1 cellular context compared by ENCODE assay signal in the genomic region with DNA sequence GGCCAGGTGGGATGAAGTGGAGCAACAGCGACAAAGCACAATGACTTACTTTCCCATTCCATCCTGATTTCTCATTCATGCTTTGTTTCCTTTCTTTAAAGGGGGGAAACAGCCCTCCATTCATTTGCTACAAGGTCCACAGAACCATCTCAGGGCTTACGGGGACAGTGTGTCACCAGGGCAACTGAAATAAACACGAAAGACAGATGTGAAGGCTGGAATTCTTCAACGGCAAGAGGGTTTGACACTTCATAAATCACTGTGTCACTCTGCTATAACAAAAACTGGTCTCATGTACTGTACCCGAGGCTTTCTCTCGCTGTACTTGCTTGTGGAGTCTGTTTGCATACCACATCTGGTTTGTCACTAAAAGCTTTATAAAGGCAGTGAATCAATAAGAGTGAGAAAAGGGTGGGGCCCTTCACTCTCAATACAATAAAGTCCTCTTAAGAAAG.
TF ChIP-seq lines count a peak whose summit lies in the region.

No MANE protein-coding gene starts in this region.

TF ChIP-seq in GM12878, 131 proteins besides CTCF, POLR2A, EP300 and RAD21 (continued from another document):
- 0 out of 2 replicates have a peak, but pooled peaks have one; percentile 41 for TF ChIP-seq BMI1 (IDR thresholded peaks at IDR 0.05; ENCODE audit: borderline replicate concordance)
- no peak for TF ChIP-seq RB1 (IDR thresholded peaks at IDR 0.05; ENCODE audit: borderline replicate concordance)
- TF ChIP-seq, protein P1, sequence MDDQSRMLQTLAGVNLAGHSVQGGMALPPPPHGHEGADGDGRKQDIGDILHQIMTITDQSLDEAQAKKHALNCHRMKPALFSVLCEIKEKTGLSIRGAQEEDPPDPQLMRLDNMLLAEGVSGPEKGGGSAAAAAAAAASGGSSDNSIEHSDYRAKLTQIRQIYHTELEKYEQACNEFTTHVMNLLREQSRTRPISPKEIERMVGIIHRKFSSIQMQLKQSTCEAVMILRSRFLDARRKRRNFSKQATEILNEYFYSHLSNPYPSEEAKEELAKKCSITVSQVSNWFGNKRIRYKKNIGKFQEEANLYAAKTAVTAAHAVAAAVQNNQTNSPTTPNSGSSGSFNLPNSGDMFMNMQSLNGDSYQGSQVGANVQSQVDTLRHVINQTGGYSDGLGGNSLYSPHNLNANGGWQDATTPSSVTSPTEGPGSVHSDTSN (IDR thresholded peaks at IDR 0.05; ENCODE audit: insufficient replicate concordance, low read depth, low read length), result peak; percentile 69
- TF ChIP-seq GATAD2B (conservative IDR thresholded peaks at IDR 0.05; ENCODE audit: low read depth), result no peak
- 0 out of 2 replicates have a peak, but pooled peaks have one; percentile 41 for TF ChIP-seq ATF7 (IDR thresholded peaks at IDR 0.05; ENCODE audit: low read depth)
- TF ChIP-seq, protein P2, sequence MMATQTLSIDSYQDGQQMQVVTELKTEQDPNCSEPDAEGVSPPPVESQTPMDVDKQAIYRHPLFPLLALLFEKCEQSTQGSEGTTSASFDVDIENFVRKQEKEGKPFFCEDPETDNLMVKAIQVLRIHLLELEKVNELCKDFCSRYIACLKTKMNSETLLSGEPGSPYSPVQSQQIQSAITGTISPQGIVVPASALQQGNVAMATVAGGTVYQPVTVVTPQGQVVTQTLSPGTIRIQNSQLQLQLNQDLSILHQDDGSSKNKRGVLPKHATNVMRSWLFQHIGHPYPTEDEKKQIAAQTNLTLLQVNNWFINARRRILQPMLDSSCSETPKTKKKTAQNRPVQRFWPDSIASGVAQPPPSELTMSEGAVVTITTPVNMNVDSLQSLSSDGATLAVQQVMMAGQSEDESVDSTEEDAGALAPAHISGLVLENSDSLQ (IDR thresholded peaks at IDR 0.05), result peak; percentile 90
- TF ChIP-seq, protein P3, sequence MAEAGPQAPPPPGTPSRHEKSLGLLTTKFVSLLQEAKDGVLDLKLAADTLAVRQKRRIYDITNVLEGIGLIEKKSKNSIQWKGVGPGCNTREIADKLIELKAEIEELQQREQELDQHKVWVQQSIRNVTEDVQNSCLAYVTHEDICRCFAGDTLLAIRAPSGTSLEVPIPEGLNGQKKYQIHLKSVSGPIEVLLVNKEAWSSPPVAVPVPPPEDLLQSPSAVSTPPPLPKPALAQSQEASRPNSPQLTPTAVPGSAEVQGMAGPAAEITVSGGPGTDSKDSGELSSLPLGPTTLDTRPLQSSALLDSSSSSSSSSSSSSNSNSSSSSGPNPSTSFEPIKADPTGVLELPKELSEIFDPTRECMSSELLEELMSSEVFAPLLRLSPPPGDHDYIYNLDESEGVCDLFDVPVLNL (IDR thresholded peaks at IDR 0.05; ENCODE audit: low read depth, low read length), result no peak
- TF ChIP-seq, protein P4, sequence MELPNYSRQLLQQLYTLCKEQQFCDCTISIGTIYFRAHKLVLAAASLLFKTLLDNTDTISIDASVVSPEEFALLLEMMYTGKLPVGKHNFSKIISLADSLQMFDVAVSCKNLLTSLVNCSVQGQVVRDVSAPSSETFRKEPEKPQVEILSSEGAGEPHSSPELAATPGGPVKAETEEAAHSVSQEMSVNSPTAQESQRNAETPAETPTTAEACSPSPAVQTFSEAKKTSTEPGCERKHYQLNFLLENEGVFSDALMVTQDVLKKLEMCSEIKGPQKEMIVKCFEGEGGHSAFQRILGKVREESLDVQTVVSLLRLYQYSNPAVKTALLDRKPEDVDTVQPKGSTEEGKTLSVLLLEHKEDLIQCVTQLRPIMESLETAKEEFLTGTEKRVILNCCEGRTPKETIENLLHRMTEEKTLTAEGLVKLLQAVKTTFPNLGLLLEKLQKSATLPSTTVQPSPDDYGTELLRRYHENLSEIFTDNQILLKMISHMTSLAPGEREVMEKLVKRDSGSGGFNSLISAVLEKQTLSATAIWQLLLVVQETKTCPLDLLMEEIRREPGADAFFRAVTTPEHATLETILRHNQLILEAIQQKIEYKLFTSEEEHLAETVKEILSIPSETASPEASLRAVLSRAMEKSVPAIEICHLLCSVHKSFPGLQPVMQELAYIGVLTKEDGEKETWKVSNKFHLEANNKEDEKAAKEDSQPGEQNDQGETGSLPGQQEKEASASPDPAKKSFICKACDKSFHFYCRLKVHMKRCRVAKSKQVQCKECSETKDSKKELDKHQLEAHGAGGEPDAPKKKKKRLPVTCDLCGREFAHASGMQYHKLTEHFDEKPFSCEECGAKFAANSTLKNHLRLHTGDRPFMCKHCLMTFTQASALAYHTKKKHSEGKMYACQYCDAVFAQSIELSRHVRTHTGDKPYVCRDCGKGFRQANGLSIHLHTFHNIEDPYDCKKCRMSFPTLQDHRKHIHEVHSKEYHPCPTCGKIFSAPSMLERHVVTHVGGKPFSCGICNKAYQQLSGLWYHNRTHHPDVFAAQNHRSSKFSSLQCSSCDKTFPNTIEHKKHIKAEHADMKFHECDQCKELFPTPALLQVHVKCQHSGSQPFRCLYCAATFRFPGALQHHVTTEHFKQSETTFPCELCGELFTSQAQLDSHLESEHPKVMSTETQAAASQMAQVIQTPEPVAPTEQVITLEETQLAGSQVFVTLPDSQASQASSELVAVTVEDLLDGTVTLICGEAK (IDR thresholded peaks at IDR 0.05; ENCODE audit: borderline replicate concordance), result peak; percentile 68
- TF ChIP-seq JUNB (IDR thresholded peaks at IDR 0.05), result no peak
- no peak for TF ChIP-seq HDAC2 (IDR thresholded peaks at IDR 0.05)
- no peak for TF ChIP-seq RBBP5 (conservative IDR thresholded peaks at IDR 0.05)
